ENCODE assay signal across 8 cellular contexts in the genomic region with DNA sequence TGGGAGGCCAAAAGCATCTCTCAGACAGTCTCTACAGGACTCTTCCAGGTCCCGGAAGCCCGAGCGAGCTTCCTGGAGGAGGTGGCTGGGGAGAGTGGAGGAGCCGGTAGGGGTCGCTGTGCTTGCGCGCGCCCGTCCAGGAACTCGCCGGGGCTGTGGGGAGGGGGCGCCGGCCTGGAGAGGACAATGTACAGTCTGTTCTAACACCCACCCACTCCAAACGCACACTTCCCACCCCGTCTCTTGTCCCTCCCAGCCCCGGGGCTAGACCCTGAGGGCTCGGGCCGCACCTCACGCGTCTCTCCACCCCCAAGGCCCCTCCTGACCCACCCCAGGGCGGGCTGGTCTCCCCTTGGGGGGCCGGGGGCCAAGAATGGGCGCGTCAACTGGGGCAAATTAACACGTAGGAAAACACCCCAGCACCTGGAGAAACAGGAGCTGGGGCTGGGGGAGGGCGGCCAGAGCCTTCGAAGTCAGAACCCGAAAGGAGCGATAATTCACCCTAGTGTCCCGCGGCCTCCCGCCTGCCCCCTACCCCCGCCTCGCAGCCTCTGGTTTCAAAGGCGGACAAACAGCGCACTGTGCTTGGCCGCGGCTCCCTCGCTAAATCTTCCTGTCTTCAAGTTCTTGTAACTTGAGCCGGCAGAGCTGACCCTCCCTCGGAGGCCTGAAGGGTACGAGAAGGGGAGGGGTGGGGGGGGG.
DNase-seq lines count a peak whose midpoint lies in the region; ATAC-seq and TF ChIP-seq lines count a peak whose summit lies in the region.

No MANE protein-coding gene starts in this region.

- DNase-seq in DMS53 (lab: John Stamatoyannopoulos, UW) (peak; percentile 61), DMS53 treated with DMSO at 0.1 percent for 48 hours (lab: John Stamatoyannopoulos, UW; ENCODE audit: unreplicated experiment) (no peak), T-helper 9 cell (peak; percentile 25), left ventricle myocardium inferior (peak; percentile 50), NCI-H2107 (lab: John Stamatoyannopoulos, UW) (no peak), LoVo (ENCODE audit: low spot score) (no peak)
- peak; percentile 47 for DNase-seq in stimulated activated CD8-positive, alpha-beta memory T cell treated with anti-CD3 and anti-CD28 coated beads, Interleukin-4, amount 100 ng/mL, for 48 hours

- H3K27me3 ChIP-seq in left ventricle myocardium inferior (ENCODE audit: low read depth): peaks cover 35% of the 10 kb centered on the region

- H3K4me3 ChIP-seq in left ventricle myocardium inferior: peak overlapping the region; percentile 53

- no peaks in the 10 kb centered on the region for H3K9me3 ChIP-seq in left ventricle myocardium inferior (replicated peaks)

- H3K36me3 ChIP-seq in left ventricle myocardium inferior: no peaks in the 10 kb centered on the region

- TF ChIP-seq CTCF in left ventricle myocardium inferior (IDR thresholded peaks at IDR 0.05; ENCODE audit: borderline replicate concordance): peak; percentile 48

- intact Hi-C loops in left ventricle myocardium inferior (cut with micrococcal nuclease): no loop called here

- peak overlapping the region; percentile 76 for H3K27ac ChIP-seq in left ventricle myocardium inferior (replicated peaks)

- peaks cover 10% of the 10 kb centered on the region for H3K4me1 ChIP-seq in left ventricle myocardium inferior

- ATAC-seq in HG03135 (IDR thresholded peaks at IDR 0.05; ENCODE audit: unreplicated experiment): no peak

Comparison
In these comparisons a context has a peak if more than half of its experiments do, and no peak if none do; other contexts are left out.
1. DNase-seq: peak in DMS53 (single experiment), T-helper 9 cell (single experiment), left ventricle myocardium inferior (single experiment) and stimulated activated CD8-positive, alpha-beta memory T cell treated with anti-CD3 and anti-CD28 coated beads, Interleukin-4, amount 100 ng/mL, for 48 hours (single experiment); none in DMS53 treated with DMSO at 0.1 percent for 48 hours (single experiment), NCI-H2107 (single experiment) and LoVo (single experiment).